Comparison of ENCODE assay signal across 8 cellular contexts in the genomic region with DNA sequence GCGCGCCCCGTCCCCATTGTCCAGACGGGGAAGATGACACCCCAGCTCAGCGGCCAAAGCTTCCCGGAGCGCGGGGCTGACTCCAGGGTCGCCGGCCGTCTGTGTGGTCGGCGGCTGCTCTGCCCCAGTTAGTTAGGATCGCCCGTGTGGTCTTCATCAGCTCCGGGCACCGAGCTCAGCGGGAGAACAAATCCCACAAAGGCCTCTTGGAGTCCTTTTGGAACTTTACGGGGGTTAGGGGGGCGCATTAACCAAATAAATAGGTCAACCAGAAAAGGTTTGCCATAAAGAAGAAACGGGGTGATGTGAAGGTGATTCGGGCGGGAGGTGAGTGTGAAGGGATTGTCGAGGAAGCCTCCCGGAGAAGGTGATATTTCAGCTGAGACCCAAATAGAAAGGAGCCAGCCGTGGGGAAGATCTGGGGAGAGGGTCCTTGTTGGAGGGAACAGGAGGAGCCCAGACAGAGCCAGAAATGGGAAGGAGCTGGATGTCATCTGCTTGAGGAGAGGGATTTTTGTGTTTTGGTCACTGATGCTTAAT. TPM values are rescaled to one million over a fixed set of nuclear protein-coding genes. Genes with fewer than 3 reads are reported as not detected.
DNase-seq lines count a peak whose midpoint lies in the region; ATAC-seq and TF ChIP-seq lines count a peak whose summit lies in the region.

No MANE protein-coding gene starts in this region.

- BruUV-seq in PC-9 (replicated peaks; lab: Mats Ljungman, UMichigan): no TSS peak

- no peak for ATAC-seq in effector memory CD8-positive, alpha-beta T cell (replicated peaks)
- no peak for ATAC-seq in GM18502 (IDR thresholded peaks at IDR 0.05; ENCODE audit: poor library complexity, unreplicated experiment)

- H3K9me2 ChIP-seq in PC-9 (ENCODE audit: insufficient read depth): no peaks in the 10 kb centered on the region

- POLR2A ChIA-PET in PC-9 (lab: Charles Lee; ENCODE audit: unreplicated experiment): interaction anchor here (0.7 kb wide), 1 partner anchor 445 kb away, joined by 3 read pairs; no protein-coding TSS in a partner anchor

- no peaks in the 10 kb centered on the region for H3K9me3 Mint-ChIP-seq in effector memory CD8-positive, alpha-beta T cell
- no peaks in the 10 kb centered on the region for H3K9me3 Mint-ChIP-seq in neural progenitor cell

- H4K20me1 ChIP-seq in PC-9 (ENCODE audit: insufficient read depth) (no peaks in the 10 kb centered on the region), neural progenitor cell (ENCODE audit: low read depth) (peaks cover 24% of the 10 kb centered on the region)

- DNase-seq in GM12865 (ENCODE audit: low read depth): no peak
- no peak for DNase-seq in PC-9
- no peak for DNase-seq in effector memory CD8-positive, alpha-beta T cell
- no peak for DNase-seq in neural progenitor cell (ENCODE audit: low spot score)
- DNase-seq in GM20000 (ENCODE audit: low spot score): no peak
- no peak for DNase-seq in central memory CD4-positive, alpha-beta T cell
- no peak for DNase-seq in DMS53 treated with DMSO at 0.1 percent for 48 hours (lab: John Stamatoyannopoulos, UW; ENCODE audit: unreplicated experiment)

- peak overlapping the region; percentile 75 for H3K9ac ChIP-seq in neural progenitor cell

- no peaks in the 10 kb centered on the region for H3K9me3 ChIP-seq in PC-9 (ENCODE audit: insufficient read depth, low read depth)
- H3K9me3 ChIP-seq in neural progenitor cell (ENCODE audit: low read depth): no peaks in the 10 kb centered on the region

- H3K79me2 ChIP-seq in PC-9 (ENCODE audit: low read depth): peaks cover 7% of the 10 kb centered on the region; the same call in 1 of the 2 replicates
- peaks cover 54% of the 10 kb centered on the region for H3K79me2 ChIP-seq in neural progenitor cell (ENCODE audit: low read depth)

- H3K4me1 ChIP-seq in PC-9 (replicated peaks; ENCODE audit: insufficient read depth) (peaks cover 9% of the 10 kb centered on the region), neural progenitor cell (peaks cover 10% of the 10 kb centered on the region)

- peak overlapping the region; percentile 80 to 84 for H3K4me3 Mint-ChIP-seq in effector memory CD8-positive, alpha-beta T cell
- H3K4me3 Mint-ChIP-seq in neural progenitor cell: peak overlapping the region; percentile 91

- no peak overlapping the region for H3K27ac ChIP-seq in PC-9
- no peak overlapping the region for H3K27ac ChIP-seq in neural progenitor cell

- H3K4me3 ChIP-seq in GM12865 (ENCODE audit: low read depth, low read length): peak overlapping the region; percentile 83
- peak overlapping the region; percentile 70 for H3K4me3 ChIP-seq in PC-9
- H3K4me3 ChIP-seq in neural progenitor cell: peak overlapping the region; percentile 78

- no peaks in the 10 kb centered on the region for H3K36me3 ChIP-seq in PC-9 (ENCODE audit: low read depth)
- H3K36me3 ChIP-seq in neural progenitor cell: no peaks in the 10 kb centered on the region

- no peaks in the 10 kb centered on the region for H3K27me3 ChIP-seq in PC-9 (ENCODE audit: insufficient read depth, low read depth)
- no peaks in the 10 kb centered on the region for H3K27me3 ChIP-seq in neural progenitor cell

- H2AFZ ChIP-seq in PC-9 (peak overlapping the region; percentile 80), neural progenitor cell (replicated peaks) (peak overlapping the region; percentile 82)

- H3K4me2 ChIP-seq in PC-9 (peak overlapping the region; percentile 88), neural progenitor cell (peak overlapping the region; percentile 89)

- intact Hi-C loops in PC-9 (cut with micrococcal nuclease; ENCODE audit: unreplicated experiment): no loop called here

- TF ChIP-seq CTCF in GM12865 (IDR thresholded peaks at IDR 0.05; ENCODE audit: insufficient read depth, low read depth, low read length, missing control alignments): no peak
- no peak for TF ChIP-seq CTCF in PC-9 (conservative IDR thresholded peaks at IDR 0.05)
- no peak for TF ChIP-seq CTCF in neural progenitor cell (IDR thresholded peaks at IDR 0.05)
- no peak for TF ChIP-seq CTCF in GM20000 (IDR thresholded peaks at IDR 0.05; ENCODE audit: extremely low read depth, missing control alignments)

- no peaks in the 10 kb centered on the region for H3K27me3 Mint-ChIP-seq in effector memory CD8-positive, alpha-beta T cell
- no peaks in the 10 kb centered on the region for H3K27me3 Mint-ChIP-seq in neural progenitor cell (ENCODE audit: insufficient read depth, low read depth)

- peak overlapping the region; percentile 65 to 74 for H3K27ac Mint-ChIP-seq in effector memory CD8-positive, alpha-beta T cell
- peak overlapping the region; percentile 3 for H3K27ac Mint-ChIP-seq in neural progenitor cell

- peaks cover 33% of the 10 kb centered on the region for H3K36me3 Mint-ChIP-seq in effector memory CD8-positive, alpha-beta T cell (ENCODE audit: insufficient read depth)
- H3K36me3 Mint-ChIP-seq in neural progenitor cell: peaks cover 3% of the 10 kb centered on the region

- H3K4me1 Mint-ChIP-seq in effector memory CD8-positive, alpha-beta T cell (ENCODE audit: low read depth in 2 of 2): peaks cover 23 to 30% of the 10 kb centered on the region in 2 donors
- H3K4me1 Mint-ChIP-seq in neural progenitor cell: peaks cover 26% of the 10 kb centered on the region

- no peaks in the 10 kb centered on the region; the same call in 1 of the 2 replicates for H3F3A ChIP-seq in PC-9 (ENCODE audit: insufficient read depth, low read depth)
- peaks cover 10% of the 10 kb centered on the region for H3F3A ChIP-seq in neural progenitor cell (ENCODE audit: low read depth)

- CTCF ChIA-PET in PC-9 (lab: Charles Lee): interaction anchor here (0.5 kb wide), 1 partner anchor 1152 kb away, joined by 3 read pairs; no protein-coding TSS in a partner anchor

RNA-seq across cellular contexts. Expression of a gene that starts 0.7 kb away (rescaled TPM):
- total RNA-seq in PC-9 (2021): 13.8 and 16.3 TPM in 2 replicates
- 43.1 and 44.4 TPM in 2 replicates for total RNA-seq in neural progenitor cell (ENCODE audit: low replicate concordance)

RNA-seq across cellular contexts. Expression of a gene that starts 41.9 kb away (rescaled TPM):
- total RNA-seq in PC-9 (2021) (17.1 and 21.9 TPM in 2 replicates), neural progenitor cell (ENCODE audit: low replicate concordance) (15.6 and 15.8 TPM in 2 replicates)

RNA-seq across cellular contexts. Expression of a gene that starts 49.3 kb away (rescaled TPM):
- total RNA-seq in PC-9 (2021): not detected in 2 replicates
- total RNA-seq in neural progenitor cell (ENCODE audit: low replicate concordance): 0.26 and 0.31 TPM in 2 replicates
